Comparison of ENCODE assay signal across 2 cellular contexts in the genomic region with DNA sequence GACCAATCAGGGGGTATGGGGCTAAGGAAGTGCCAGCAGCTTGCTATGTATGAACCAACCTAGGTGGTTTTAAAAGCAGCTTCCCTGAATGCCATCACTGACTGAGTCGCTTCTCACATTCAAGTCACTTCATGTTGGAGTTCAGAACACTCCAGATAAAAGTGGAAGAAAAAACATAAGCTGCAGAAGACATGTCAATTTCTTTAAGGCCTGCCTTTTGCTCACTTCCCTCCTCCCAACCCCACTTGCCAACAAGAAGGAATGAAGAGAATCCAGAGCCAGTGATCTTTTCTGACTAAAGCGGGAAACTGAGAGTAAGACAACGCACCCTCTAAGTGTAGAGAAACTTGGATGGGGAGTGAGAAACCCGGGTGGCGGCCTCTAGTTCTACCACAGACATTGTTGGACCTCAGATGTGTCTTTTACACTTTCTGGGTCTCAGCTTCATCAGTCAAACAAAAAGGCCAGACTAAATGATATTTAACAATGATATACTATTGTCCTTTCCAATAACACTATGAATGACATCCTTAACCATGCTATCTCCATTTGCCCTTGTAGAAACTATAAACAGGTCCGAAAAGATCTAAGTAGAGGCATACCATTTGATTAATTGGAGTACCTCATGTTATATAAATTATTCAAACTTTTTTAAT.
TF ChIP-seq lines count a peak whose summit lies in the region.

No MANE protein-coding gene starts in this region.

TF ChIP-seq in WTC11, 78 proteins besides CTCF, POLR2A, EP300 and RAD21:
- no peak for TF ChIP-seq ESRRA (CRISPR knock-in tag; IDR thresholded peaks at IDR 0.05; ENCODE audit: borderline replicate concordance)
- no peak for TF ChIP-seq NFE2L1 (CRISPR knock-in tag; IDR thresholded peaks at IDR 0.05)
- TF ChIP-seq NFYB (CRISPR knock-in tag; conservative IDR thresholded peaks at IDR 0.05; ENCODE audit: low read depth), result no peak
- TF ChIP-seq, protein P1, sequence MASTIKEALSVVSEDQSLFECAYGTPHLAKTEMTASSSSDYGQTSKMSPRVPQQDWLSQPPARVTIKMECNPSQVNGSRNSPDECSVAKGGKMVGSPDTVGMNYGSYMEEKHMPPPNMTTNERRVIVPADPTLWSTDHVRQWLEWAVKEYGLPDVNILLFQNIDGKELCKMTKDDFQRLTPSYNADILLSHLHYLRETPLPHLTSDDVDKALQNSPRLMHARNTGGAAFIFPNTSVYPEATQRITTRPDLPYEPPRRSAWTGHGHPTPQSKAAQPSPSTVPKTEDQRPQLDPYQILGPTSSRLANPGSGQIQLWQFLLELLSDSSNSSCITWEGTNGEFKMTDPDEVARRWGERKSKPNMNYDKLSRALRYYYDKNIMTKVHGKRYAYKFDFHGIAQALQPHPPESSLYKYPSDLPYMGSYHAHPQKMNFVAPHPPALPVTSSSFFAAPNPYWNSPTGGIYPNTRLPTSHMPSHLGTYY (CRISPR knock-in tag; IDR thresholded peaks at IDR 0.05), result no peak
- TF ChIP-seq OVOL2 (CRISPR knock-in tag; IDR thresholded peaks at IDR 0.05; ENCODE audit: borderline replicate concordance), result no peak
- no peak for TF ChIP-seq ELF4 (CRISPR knock-in tag; IDR thresholded peaks at IDR 0.05; ENCODE audit: low read depth)
- TF ChIP-seq E2F5 (CRISPR knock-in tag; IDR thresholded peaks at IDR 0.05), result no peak
- TF ChIP-seq SOX15 (CRISPR knock-in tag; IDR thresholded peaks at IDR 0.05), result no peak
- no peak for TF ChIP-seq ATF6 (CRISPR knock-in tag; IDR thresholded peaks at IDR 0.05)
- TF ChIP-seq ZNF317 (CRISPR knock-in tag; IDR thresholded peaks at IDR 0.05; ENCODE audit: borderline replicate concordance, low read depth), result no peak
- TF ChIP-seq, protein P2, sequence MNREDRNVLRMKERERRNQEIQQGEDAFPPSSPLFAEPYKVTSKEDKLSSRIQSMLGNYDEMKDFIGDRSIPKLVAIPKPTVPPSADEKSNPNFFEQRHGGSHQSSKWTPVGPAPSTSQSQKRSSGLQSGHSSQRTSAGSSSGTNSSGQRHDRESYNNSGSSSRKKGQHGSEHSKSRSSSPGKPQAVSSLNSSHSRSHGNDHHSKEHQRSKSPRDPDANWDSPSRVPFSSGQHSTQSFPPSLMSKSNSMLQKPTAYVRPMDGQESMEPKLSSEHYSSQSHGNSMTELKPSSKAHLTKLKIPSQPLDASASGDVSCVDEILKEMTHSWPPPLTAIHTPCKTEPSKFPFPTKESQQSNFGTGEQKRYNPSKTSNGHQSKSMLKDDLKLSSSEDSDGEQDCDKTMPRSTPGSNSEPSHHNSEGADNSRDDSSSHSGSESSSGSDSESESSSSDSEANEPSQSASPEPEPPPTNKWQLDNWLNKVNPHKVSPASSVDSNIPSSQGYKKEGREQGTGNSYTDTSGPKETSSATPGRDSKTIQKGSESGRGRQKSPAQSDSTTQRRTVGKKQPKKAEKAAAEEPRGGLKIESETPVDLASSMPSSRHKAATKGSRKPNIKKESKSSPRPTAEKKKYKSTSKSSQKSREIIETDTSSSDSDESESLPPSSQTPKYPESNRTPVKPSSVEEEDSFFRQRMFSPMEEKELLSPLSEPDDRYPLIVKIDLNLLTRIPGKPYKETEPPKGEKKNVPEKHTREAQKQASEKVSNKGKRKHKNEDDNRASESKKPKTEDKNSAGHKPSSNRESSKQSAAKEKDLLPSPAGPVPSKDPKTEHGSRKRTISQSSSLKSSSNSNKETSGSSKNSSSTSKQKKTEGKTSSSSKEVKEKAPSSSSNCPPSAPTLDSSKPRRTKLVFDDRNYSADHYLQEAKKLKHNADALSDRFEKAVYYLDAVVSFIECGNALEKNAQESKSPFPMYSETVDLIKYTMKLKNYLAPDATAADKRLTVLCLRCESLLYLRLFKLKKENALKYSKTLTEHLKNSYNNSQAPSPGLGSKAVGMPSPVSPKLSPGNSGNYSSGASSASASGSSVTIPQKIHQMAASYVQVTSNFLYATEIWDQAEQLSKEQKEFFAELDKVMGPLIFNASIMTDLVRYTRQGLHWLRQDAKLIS (CRISPR knock-in tag; IDR thresholded peaks at IDR 0.05; ENCODE audit: borderline replicate concordance), result no peak
- TF ChIP-seq TEAD1 (CRISPR knock-in tag; IDR thresholded peaks at IDR 0.05), result no peak
- no peak for TF ChIP-seq ZBTB43 (CRISPR knock-in tag; IDR thresholded peaks at IDR 0.05)
- TF ChIP-seq, protein P3, sequence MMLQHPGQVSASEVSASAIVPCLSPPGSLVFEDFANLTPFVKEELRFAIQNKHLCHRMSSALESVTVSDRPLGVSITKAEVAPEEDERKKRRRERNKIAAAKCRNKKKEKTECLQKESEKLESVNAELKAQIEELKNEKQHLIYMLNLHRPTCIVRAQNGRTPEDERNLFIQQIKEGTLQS (CRISPR knock-in tag; conservative IDR thresholded peaks at IDR 0.05), result no peak
- no peak for TF ChIP-seq ZNF416 (CRISPR knock-in tag; IDR thresholded peaks at IDR 0.05)
- no peak for TF ChIP-seq SP1 (CRISPR knock-in tag; conservative IDR thresholded peaks at IDR 0.05)
- no peak for TF ChIP-seq ATF1 (CRISPR knock-in tag; IDR thresholded peaks at IDR 0.05)
- no peak for TF ChIP-seq GRHL2 (CRISPR knock-in tag; IDR thresholded peaks at IDR 0.05; ENCODE audit: insufficient replicate concordance, severe bottlenecking)
- TF ChIP-seq IRF2 (CRISPR knock-in tag; IDR thresholded peaks at IDR 0.05; ENCODE audit: borderline replicate concordance, low read depth), result no peak
TF ChIP-seq in WTC11: peak in this region for 0.

TF ChIP-seq in HepG2, 621 proteins besides CTCF, POLR2A, EP300 and RAD21:
- TF ChIP-seq ZFP41 (CRISPR knock-in tag; IDR thresholded peaks at IDR 0.05; ENCODE audit: borderline replicate concordance), result no peak
- 0 out of 2 replicates have a peak, but pooled peaks have one; percentile 29 for TF ChIP-seq HOXA5 (CRISPR knock-in tag; IDR thresholded peaks at IDR 0.05)
